Comparison of ENCODE assay signal across 1 cellular context in the genomic region with DNA sequence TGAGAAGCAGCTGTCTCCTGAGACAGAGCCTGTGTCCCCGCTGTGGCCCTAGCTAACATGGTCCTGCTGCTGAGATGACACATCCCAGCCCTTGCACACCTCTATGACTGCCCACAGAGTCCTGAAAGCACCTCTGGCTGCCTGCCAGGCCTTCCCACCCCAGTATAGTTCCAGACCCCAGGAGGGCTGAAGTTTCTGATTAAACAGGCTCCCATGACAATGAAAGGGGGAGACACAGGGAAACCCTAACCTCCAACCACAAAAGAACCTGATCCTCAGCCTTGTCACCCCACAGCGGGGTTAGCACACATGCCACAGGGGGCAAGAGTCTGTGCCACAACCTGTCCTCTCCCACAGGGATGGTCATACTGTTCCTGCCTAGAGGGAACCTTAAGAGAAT.
TF ChIP-seq lines count a peak whose summit lies in the region.

No MANE protein-coding gene starts in this region.

TF ChIP-seq in SK-N-SH, 30 proteins besides CTCF, POLR2A, EP300 and RAD21 (continued from another document):
- TF ChIP-seq, protein P1, sequence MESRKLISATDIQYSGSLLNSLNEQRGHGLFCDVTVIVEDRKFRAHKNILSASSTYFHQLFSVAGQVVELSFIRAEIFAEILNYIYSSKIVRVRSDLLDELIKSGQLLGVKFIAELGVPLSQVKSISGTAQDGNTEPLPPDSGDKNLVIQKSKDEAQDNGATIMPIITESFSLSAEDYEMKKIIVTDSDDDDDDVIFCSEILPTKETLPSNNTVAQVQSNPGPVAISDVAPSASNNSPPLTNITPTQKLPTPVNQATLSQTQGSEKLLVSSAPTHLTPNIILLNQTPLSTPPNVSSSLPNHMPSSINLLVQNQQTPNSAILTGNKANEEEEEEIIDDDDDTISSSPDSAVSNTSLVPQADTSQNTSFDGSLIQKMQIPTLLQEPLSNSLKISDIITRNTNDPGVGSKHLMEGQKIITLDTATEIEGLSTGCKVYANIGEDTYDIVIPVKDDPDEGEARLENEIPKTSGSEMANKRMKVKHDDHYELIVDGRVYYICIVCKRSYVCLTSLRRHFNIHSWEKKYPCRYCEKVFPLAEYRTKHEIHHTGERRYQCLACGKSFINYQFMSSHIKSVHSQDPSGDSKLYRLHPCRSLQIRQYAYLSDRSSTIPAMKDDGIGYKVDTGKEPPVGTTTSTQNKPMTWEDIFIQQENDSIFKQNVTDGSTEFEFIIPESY (IDR thresholded peaks at IDR 0.05; ENCODE audit: borderline replicate concordance, low read depth) = no peak
- TF ChIP-seq GATA2 (CRISPR knock-in tag; IDR thresholded peaks at IDR 0.05) = no peak
- TF ChIP-seq, protein P2, sequence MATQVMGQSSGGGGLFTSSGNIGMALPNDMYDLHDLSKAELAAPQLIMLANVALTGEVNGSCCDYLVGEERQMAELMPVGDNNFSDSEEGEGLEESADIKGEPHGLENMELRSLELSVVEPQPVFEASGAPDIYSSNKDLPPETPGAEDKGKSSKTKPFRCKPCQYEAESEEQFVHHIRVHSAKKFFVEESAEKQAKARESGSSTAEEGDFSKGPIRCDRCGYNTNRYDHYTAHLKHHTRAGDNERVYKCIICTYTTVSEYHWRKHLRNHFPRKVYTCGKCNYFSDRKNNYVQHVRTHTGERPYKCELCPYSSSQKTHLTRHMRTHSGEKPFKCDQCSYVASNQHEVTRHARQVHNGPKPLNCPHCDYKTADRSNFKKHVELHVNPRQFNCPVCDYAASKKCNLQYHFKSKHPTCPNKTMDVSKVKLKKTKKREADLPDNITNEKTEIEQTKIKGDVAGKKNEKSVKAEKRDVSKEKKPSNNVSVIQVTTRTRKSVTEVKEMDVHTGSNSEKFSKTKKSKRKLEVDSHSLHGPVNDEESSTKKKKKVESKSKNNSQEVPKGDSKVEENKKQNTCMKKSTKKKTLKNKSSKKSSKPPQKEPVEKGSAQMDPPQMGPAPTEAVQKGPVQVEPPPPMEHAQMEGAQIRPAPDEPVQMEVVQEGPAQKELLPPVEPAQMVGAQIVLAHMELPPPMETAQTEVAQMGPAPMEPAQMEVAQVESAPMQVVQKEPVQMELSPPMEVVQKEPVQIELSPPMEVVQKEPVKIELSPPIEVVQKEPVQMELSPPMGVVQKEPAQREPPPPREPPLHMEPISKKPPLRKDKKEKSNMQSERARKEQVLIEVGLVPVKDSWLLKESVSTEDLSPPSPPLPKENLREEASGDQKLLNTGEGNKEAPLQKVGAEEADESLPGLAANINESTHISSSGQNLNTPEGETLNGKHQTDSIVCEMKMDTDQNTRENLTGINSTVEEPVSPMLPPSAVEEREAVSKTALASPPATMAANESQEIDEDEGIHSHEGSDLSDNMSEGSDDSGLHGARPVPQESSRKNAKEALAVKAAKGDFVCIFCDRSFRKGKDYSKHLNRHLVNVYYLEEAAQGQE (IDR thresholded peaks at IDR 0.05; ENCODE audit: low read depth, low read length) = no peak
- no peak for TF ChIP-seq MXI1 (IDR thresholded peaks at IDR 0.05; ENCODE audit: low read depth, low read length)
- no peak for TF ChIP-seq RXRA (IDR thresholded peaks at IDR 0.05; ENCODE audit: borderline replicate concordance, low read depth)
- no peak for TF ChIP-seq POLR2AphosphoS5 (IDR thresholded peaks at IDR 0.05; ENCODE audit: low read depth, low read length)
- TF ChIP-seq SMC3 (IDR thresholded peaks at IDR 0.05; ENCODE audit: low read depth, low read length) = no peak
- TF ChIP-seq SIN3A (IDR thresholded peaks at IDR 0.05; ENCODE audit: borderline replicate concordance, low read depth, low read length) = no peak
- no peak for TF ChIP-seq NRF1 (IDR thresholded peaks at IDR 0.05; ENCODE audit: low read depth, low read length)
- no peak for TF ChIP-seq FOSL2 (IDR thresholded peaks at IDR 0.05; ENCODE audit: borderline replicate concordance, low read depth)
- TF ChIP-seq JUND (IDR thresholded peaks at IDR 0.05) = no peak
- TF ChIP-seq FOXJ3 (CRISPR knock-in tag; IDR thresholded peaks at IDR 0.05) = no peak
